Comparison of ENCODE assay signal across 8 cellular contexts in the genomic region with DNA sequence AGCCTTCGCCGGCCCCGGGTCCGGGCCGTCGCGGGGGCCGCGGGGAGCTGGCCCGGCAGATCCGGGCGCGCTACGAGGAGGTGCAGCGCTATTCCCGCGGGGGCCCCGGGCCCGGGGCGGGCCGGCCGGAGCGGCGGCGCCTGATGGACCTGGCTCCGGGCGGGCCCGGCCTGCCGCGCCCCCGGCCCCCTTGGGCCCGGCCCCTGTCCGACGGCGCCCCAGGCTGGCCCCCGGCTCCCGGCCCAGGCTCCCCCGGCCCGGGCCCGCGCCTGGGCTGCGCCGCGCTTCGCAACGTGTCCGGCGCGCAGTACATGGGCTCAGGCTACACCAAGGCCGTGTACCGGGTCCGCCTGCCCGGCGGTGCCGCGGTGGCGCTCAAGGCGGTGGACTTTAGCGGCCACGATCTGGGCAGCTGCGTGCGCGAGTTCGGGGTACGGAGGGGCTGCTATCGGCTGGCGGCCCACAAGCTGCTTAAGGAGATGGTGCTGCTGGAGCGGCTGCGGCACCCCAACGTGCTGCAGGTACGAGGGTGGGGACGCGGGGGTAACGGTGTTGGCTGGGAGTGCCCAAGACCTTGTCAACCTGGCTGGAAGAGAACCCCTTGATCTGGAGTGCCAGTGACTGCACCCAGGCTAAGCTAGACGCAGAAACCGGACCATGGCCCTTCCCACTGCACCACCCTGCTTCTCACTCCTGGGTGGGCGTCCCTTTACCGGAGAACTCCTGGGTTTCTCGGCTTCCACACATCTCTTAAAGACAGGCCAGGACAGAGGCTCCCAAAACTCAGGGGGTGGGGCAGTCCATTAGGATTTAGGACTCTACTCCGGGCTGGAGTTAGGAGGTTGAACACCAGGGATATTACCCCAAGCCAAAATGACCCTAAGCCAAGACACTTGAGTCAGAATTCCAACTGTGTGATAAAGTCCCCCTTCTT. TPM values are rescaled to one million over a fixed set of nuclear protein-coding genes. Genes with fewer than 3 reads are reported as not detected.
DNase-seq lines count a peak whose midpoint lies in the region; TF ChIP-seq lines count a peak whose summit lies in the region.

No MANE protein-coding gene starts in this region.

- H2BK12ac ChIP-seq in mesenchymal stem cell (ENCODE audit: low read length in 2 of 2) = peak overlapping the region; percentile 38 to 50

- no peaks in the 10 kb centered on the region for H3K36me3 ChIP-seq in colonic mucosa
- peaks cover 3 to 12% of the 10 kb centered on the region in 2 experiments for H3K36me3 ChIP-seq in mesenchymal stem cell (ENCODE audit: control insufficient read depth in 1 of 2, insufficient read depth in 2 of 2, low read depth in 1 of 2, low read length in 2 of 2)
- H3K36me3 ChIP-seq in urinary bladder (ENCODE audit: insufficient read depth) = no peaks in the 10 kb centered on the region

- TF ChIP-seq CTCF in GM12864 (IDR thresholded peaks at IDR 0.05; ENCODE audit: low read depth, low read length, missing control alignments) = no peak
- no peak for TF ChIP-seq CTCF in colonic mucosa (IDR thresholded peaks at IDR 0.05)

- peak overlapping the region; percentile 51 for H2BK5ac ChIP-seq in mesenchymal stem cell (ENCODE audit: low read depth, low read length, poor library complexity, severe bottlenecking)

- H3K18ac ChIP-seq in mesenchymal stem cell (ENCODE audit: low read depth in 1 of 2, low read length in 2 of 2) = peak overlapping the region; percentile 92 to 96

- H3K9ac ChIP-seq in colonic mucosa (ENCODE audit: low read depth in 2 of 2, low read length in 2 of 2) (peak overlapping the region; percentile 90 to 94), mesenchymal stem cell (ENCODE audit: low read length) (peak overlapping the region; percentile 85)

- H3K27me3 ChIP-seq in colonic mucosa (no peaks in the 10 kb centered on the region), mesenchymal stem cell (ENCODE audit: control insufficient read depth in 1 of 2, insufficient read depth in 1 of 2, low read length in 2 of 2) (peaks cover 0 to 6% of the 10 kb centered on the region in 2 experiments)

- H3K14ac ChIP-seq in mesenchymal stem cell (ENCODE audit: low read length in 2 of 2) = peak overlapping the region in 1 of 2 experiments; percentile 96

- peak overlapping the region; percentile 66 for H3K4me2 ChIP-seq in mesenchymal stem cell (ENCODE audit: low read length, poor library complexity, severe bottlenecking)

- DNase-seq in GM12864 (ENCODE audit: low read depth) = no peak
- DNase-seq in HPDE6-E6E7 (ENCODE audit: extremely low spot score) = peak; percentile 13
- peak; percentile 52 for DNase-seq in colonic mucosa
- DNase-seq in mesenchymal stem cell = peak; percentile 38
- DNase-seq in activated gamma-delta T cell (lab: John Stamatoyannopoulos, UW) = no peak
- DNase-seq in inferior parietal cortex (ENCODE audit: extremely low spot score) = no peak
- DNase-seq in NOMO-1 treated with DMSO at 0.1 percent for 48 hours (lab: John Stamatoyannopoulos, UW; ENCODE audit: unreplicated experiment) = no peak

- no peak overlapping the region for H2AK5ac ChIP-seq in mesenchymal stem cell (ENCODE audit: low read length, severe bottlenecking)

- peak overlapping the region; percentile 91 for H2BK120ac ChIP-seq in mesenchymal stem cell (ENCODE audit: low read depth, low read length)

- peaks cover 8% of the 10 kb centered on the region for H3K4me1 ChIP-seq in colonic mucosa
- peaks cover 44% of the 10 kb centered on the region for H3K4me1 ChIP-seq in mesenchymal stem cell (ENCODE audit: control insufficient read depth, insufficient read depth, low read depth, low read length)
- H3K4me1 ChIP-seq in urinary bladder (ENCODE audit: insufficient read depth) = no peaks in the 10 kb centered on the region

- H3K27ac ChIP-seq in colonic mucosa (peak overlapping the region; percentile 83), mesenchymal stem cell (ENCODE audit: low read length, poor library complexity, severe bottlenecking) (no peak overlapping the region), urinary bladder (ENCODE audit: low read depth) (peak overlapping the region; percentile 35)

- H3K4ac ChIP-seq in mesenchymal stem cell (ENCODE audit: low read depth in 1 of 2, low read length in 2 of 2) = peak overlapping the region; percentile 70 to 95

- peak overlapping the region; percentile 29 to 37 for H3K23ac ChIP-seq in mesenchymal stem cell (ENCODE audit: low read length in 2 of 2)

- H3K4me3 ChIP-seq in GM12864 (ENCODE audit: low read depth, low read length) (peak overlapping the region; percentile 46; the same call in 1 of the 2 replicates), colonic mucosa (peak overlapping the region; percentile 49), mesenchymal stem cell (ENCODE audit: insufficient read depth in 1 of 2, low read depth in 1 of 2, low read length in 2 of 2) (peak overlapping the region; percentile 82 to 84), urinary bladder (ENCODE audit: low read depth, low read length) (peak overlapping the region; percentile 75)

- H4K91ac ChIP-seq in mesenchymal stem cell (ENCODE audit: low read length) = peak overlapping the region; percentile 94

- H2AFZ ChIP-seq in mesenchymal stem cell (ENCODE audit: low read depth, low read length) = no peak overlapping the region

- WGBS in mesenchymal stem cell = 1% methylated on average over 50 of the region's 80 CpGs
- WGBS in urinary bladder = 2% methylated on average over 80 of the region's 80 CpGs

- intact Hi-C loops in colonic mucosa (cut with DNase I) = loop anchor here (10.0 kb wide), 1 partner anchor 84 kb away; no protein-coding TSS in a partner anchor

- peak overlapping the region; percentile 89 for H4K8ac ChIP-seq in mesenchymal stem cell (ENCODE audit: low read length)

- no peaks in the 10 kb centered on the region for H3K9me3 ChIP-seq in colonic mucosa
- no peaks in the 10 kb centered on the region for H3K9me3 ChIP-seq in mesenchymal stem cell (ENCODE audit: control insufficient read depth, low read length)

- peak overlapping the region; percentile 92 for H2BK15ac ChIP-seq in mesenchymal stem cell (ENCODE audit: low read depth, poor library complexity, severe bottlenecking)

- H3K79me1 ChIP-seq in mesenchymal stem cell (replicated peaks; ENCODE audit: low read length, poor library complexity, severe bottlenecking) = peaks cover 31% of the 10 kb centered on the region

RNA-seq across cellular contexts. Expression of gene PKDCC, which starts 0.8 kb away (rescaled TPM):
- total RNA-seq in colonic mucosa (100 to 1,000 TPM in 1 of 2 donors, 10 to 100 TPM in 1; 61.3 to 125 TPM), urinary bladder (172 TPM)
- 35.7 TPM for polyA plus RNA-seq in mesenchymal stem cell (2013, experiment 1 of 2)
- 35.3 TPM for polyA plus RNA-seq in mesenchymal stem cell (2013, experiment 2 of 2)
- 247 TPM for polyA plus RNA-seq in urinary bladder

Comparison
In these comparisons a context has a peak if more than half of its experiments do, and no peak if none do; other contexts are left out.
1. DNase-seq: peak in HPDE6-E6E7 (single experiment), colonic mucosa (single experiment) and mesenchymal stem cell (single experiment); none in GM12864 (single experiment), activated gamma-delta T cell (single experiment), inferior parietal cortex (single experiment) and NOMO-1 treated with DMSO at 0.1 percent for 48 hours (single experiment).
2. Peak in every context shown above with its lines, with median percentiles within 50 percentile points of each other: H3K4me3 ChIP-seq.